8 cellular contexts compared by ENCODE assay signal in the genomic region with DNA sequence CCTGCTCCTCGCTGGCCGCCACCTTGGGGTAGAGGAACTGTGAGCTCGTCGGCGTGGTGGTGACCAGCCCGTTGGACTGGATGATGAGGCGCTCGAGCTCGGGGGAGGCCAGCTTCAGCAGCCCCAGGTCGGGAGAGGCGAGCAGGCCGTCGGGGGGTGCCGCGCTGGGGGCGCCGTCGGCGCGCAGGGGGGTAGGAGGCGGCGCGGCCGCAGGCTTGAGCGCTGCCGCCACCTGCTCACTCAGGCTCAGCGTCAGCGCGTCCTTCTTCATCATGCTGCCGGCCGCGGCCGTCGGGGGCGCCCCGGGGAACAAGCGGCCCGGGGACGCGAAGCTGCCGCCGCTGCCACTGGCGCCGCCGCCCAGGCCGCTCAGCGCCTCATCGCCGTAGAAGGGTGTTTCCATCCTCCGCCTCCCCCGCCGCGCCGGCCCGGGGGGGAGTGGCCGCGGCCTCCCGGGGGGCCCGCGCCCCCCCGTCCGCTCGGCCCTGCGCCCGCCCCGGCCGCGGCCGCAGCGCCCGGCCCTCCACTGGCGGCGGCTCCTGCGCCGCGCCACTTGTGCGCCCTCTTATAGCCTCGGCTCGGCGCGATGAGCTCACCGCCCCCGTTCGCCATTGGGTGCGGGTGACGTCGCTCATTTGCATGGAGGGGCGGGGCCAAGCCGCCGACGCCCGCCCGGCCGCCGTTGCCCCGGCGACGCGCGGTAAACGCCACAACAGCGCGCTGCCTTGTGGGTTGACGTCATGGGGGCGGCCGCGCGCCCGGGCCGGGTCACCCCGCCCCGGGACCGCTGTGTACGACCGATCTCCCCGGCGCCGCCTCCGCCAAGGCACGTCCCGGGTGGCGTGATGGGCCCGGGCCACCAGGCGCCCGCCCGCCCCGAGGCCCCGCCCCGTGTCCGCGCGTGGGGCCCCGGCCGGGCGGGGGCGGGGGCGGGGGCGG. TPM values are rescaled to one million over a fixed set of nuclear protein-coding genes. Genes with fewer than 3 reads are reported as not detected.
DNase-seq lines count a peak whose midpoint lies in the region; ATAC-seq and TF ChIP-seq lines count a peak whose summit lies in the region.

TSS of gene JUND (minus strand) at position 541 of the 939 bp plus-strand sequence. CDS start at position 403, 138 bp downstream.

- ATAC-seq in HG02642 (IDR thresholded peaks at IDR 0.05; ENCODE audit: poor library complexity, unreplicated experiment), result peak; percentile 70
- ATAC-seq in activated naive CD8-positive, alpha-beta T cell treated with anti-CD3 and anti-CD28 coated beads, Interleukin-2, amount 10 ng/mL, durations not matched to agents 7 days and 5 days (ENCODE audit: low read depth), result peak; percentile 73

- intact Hi-C loops in head of caudate nucleus (cut with DNase I) (loop anchor here (2.0 kb wide), 3 partner anchors 23 to 137 kb away; partner anchors contain the start of genes LSM4 and SSBP4), ovary (cut with DNase I) (loop anchor here in 3 of 4 donors (2.0 kb wide), 2 partner anchors 23 to 41 kb away; partner anchors contain the start of gene LSM4 (in 2 of the 3))

- H4K20me1 ChIP-seq in SU-DHL-6 (ENCODE audit: low read depth, low read length), result no peaks in the 10 kb centered on the region

- peaks cover 9% of the 10 kb centered on the region for H3F3A ChIP-seq in SU-DHL-6 (ENCODE audit: insufficient read depth)

- TF ChIP-seq EP300 in ovary (IDR thresholded peaks at IDR 0.05), result peak; percentile 95

- peak; percentile 97 for TF ChIP-seq POLR2A in ovary (IDR thresholded peaks at IDR 0.05)

- POLR2A ChIA-PET in activated naive CD8-positive, alpha-beta T cell treated with anti-CD3 and anti-CD28 coated beads, Interleukin-2, amount 10 ng/mL, durations not matched to agents 7 days and 5 days (lab: Charles Lee), result interaction anchor here (0.5 to 12.8 kb wide), 47 partner anchors 10 to 876 kb away, joined by 3 to 1033 read pairs (median 4); partner anchors contain the start of genes BST2, IL12RB1, KXD1 and LSM4

- H3K79me2 ChIP-seq in SU-DHL-6 (ENCODE audit: insufficient read depth, low read length), result no peaks in the 10 kb centered on the region

- H3K27ac ChIP-seq in SU-DHL-6 (ENCODE audit: low read depth, low read length) (peak within 1 kb of the TSS; percentile 92), ovary (peak within 1 kb of the TSS; percentile 99 to 100), thymus (ENCODE audit: low read depth) (peak within 1 kb of the TSS; percentile 97)

- WGBS in ovary, 3 donors, result 0 to 1% (median 1%) methylated on average over 81 to 138 of the region's 138 CpGs
- under 1% methylated on average over 138 of the region's 138 CpGs for WGBS in thymus

- H3K4me1 ChIP-seq in ovary (ENCODE audit: insufficient read depth), result peaks cover 16% of the 10 kb centered on the region
- peaks cover 9% of the 10 kb centered on the region for H3K4me1 ChIP-seq in thymus (ENCODE audit: control insufficient read depth, insufficient read depth, low read length)

- peak within 1 kb of the TSS; percentile 98 for H3K27ac Mint-ChIP-seq in activated naive CD8-positive, alpha-beta T cell treated with anti-CD3 and anti-CD28 coated beads, Interleukin-2, amount 10 ng/mL, durations not matched to agents 7 days and 5 days

- no peaks in the 10 kb centered on the region for H3K9me3 Mint-ChIP-seq in activated naive CD8-positive, alpha-beta T cell treated with anti-CD3 and anti-CD28 coated beads, Interleukin-2, amount 10 ng/mL, durations not matched to agents 7 days and 5 days

- H3K9me3 ChIP-seq in SU-DHL-6 (ENCODE audit: insufficient read depth, low read length) (no peaks in the 10 kb centered on the region), ovary (no peaks in the 10 kb centered on the region), thymus (ENCODE audit: control insufficient read depth) (no peaks in the 10 kb centered on the region)

- H3K4me3 Mint-ChIP-seq in activated naive CD8-positive, alpha-beta T cell treated with anti-CD3 and anti-CD28 coated beads, Interleukin-2, amount 10 ng/mL, durations not matched to agents 7 days and 5 days, result peak within 1 kb of the TSS; percentile 90

- TF ChIP-seq CTCF in GM12873 (IDR thresholded peaks at IDR 0.05; ENCODE audit: insufficient read depth, low read depth, low read length, missing control alignments) (peak; percentile 14), SU-DHL-6 (IDR thresholded peaks at IDR 0.05; ENCODE audit: insufficient read depth, low read length, poor library complexity, severe bottlenecking) (no peak), ovary (IDR thresholded peaks at IDR 0.05) (peak in 1 of 3 donors; percentile 32)

- H3K27me3 Mint-ChIP-seq in activated naive CD8-positive, alpha-beta T cell treated with anti-CD3 and anti-CD28 coated beads, Interleukin-2, amount 10 ng/mL, durations not matched to agents 7 days and 5 days, result no peaks in the 10 kb centered on the region

- H3K4me2 ChIP-seq in SU-DHL-6 (ENCODE audit: low read depth, low read length, poor library complexity, severe bottlenecking), result peak within 1 kb of the TSS; percentile 93

- no peaks in the 10 kb centered on the region for H3K9me2 ChIP-seq in SU-DHL-6 (replicated peaks; ENCODE audit: insufficient read depth, low read length)

- H3K36me3 ChIP-seq in SU-DHL-6 (ENCODE audit: low read length) (no peaks in the 10 kb centered on the region), ovary (no peaks in the 10 kb centered on the region), thymus (ENCODE audit: control insufficient read depth, insufficient read depth) (peaks cover 12% of the 10 kb centered on the region)

- peak within 1 kb of the TSS; percentile 72 for H3K9ac ChIP-seq in SU-DHL-6 (ENCODE audit: low read length)

- peaks cover 28% of the 10 kb centered on the region for H3K36me3 Mint-ChIP-seq in activated naive CD8-positive, alpha-beta T cell treated with anti-CD3 and anti-CD28 coated beads, Interleukin-2, amount 10 ng/mL, durations not matched to agents 7 days and 5 days

- peaks cover 39% of the 10 kb centered on the region for H3K4me1 Mint-ChIP-seq in activated naive CD8-positive, alpha-beta T cell treated with anti-CD3 and anti-CD28 coated beads, Interleukin-2, amount 10 ng/mL, durations not matched to agents 7 days and 5 days

- peak within 1 kb of the TSS; percentile 45 for H2AFZ ChIP-seq in SU-DHL-6 (ENCODE audit: low read depth, low read length, severe bottlenecking)

- DNase-seq in NCI-H1105 treated with DMSO at 0.1 percent for 48 hours (lab: John Stamatoyannopoulos, UW) (peak; percentile 93), head of caudate nucleus (peak; percentile 93 to 99 (median 98)), ovary (peak; percentile 98 to 99 (median 99))
- peak; percentile 99 for DNase-seq in activated naive CD8-positive, alpha-beta T cell treated with anti-CD3 and anti-CD28 coated beads, Interleukin-2, amount 10 ng/mL, durations not matched to agents 7 days and 5 days

- H3K4me3 ChIP-seq in SU-DHL-6 (ENCODE audit: insufficient read depth, low read length, poor library complexity, severe bottlenecking), result peak within 1 kb of the TSS; percentile 77
- peak within 1 kb of the TSS; percentile 93 for H3K4me3 ChIP-seq in ovary
- H3K4me3 ChIP-seq in thymus (ENCODE audit: low read length), result peak within 1 kb of the TSS; percentile 65

- H3K27me3 ChIP-seq in SU-DHL-6 (ENCODE audit: low read length), result no peaks in the 10 kb centered on the region
- H3K27me3 ChIP-seq in ovary, result no peaks in the 10 kb centered on the region
- no peaks in the 10 kb centered on the region for H3K27me3 ChIP-seq in thymus (ENCODE audit: control insufficient read depth, insufficient read depth)

RNA-seq across cellular contexts. Expression of gene JUND, which starts in this region (rescaled TPM):
- 100 to 1,000 TPM; 366 to 394 TPM for total RNA-seq in activated naive CD8-positive, alpha-beta T cell treated with anti-CD3 and anti-CD28 coated beads, Interleukin-2, amount 10 ng/mL, durations not matched to agents 7 days and 5 days
- total RNA-seq in ovary, result 1,000 to 10,000 TPM in 2 of 7 donors, 100 to 1,000 TPM in 5; 163 to 1,260 (median 581) TPM
- 100 to 1,000 TPM in 1 of 2 donors, 10 to 100 TPM in 1; 95.2 to 301 TPM for polyA plus RNA-seq in ovary
- 88.3 TPM for polyA plus RNA-seq in thymus

Comparison
In these comparisons a context has a peak if more than half of its experiments do, and no peak if none do; other contexts are left out.
1. Peak in every context shown above with its lines: DNase-seq, ATAC-seq, H3K4me3 ChIP-seq and H3K27ac ChIP-seq.